10 cellular contexts compared by ENCODE assay signal in genomic region chr20:52410746-52411317, GRCh38.
DNase-seq lines count a peak whose midpoint lies in the region; ATAC-seq and TF ChIP-seq lines count a peak whose summit lies in the region.
"Had no signal": no experiment of that assay in that cellular context is flagged by ENCODE, and none has a peak within 500 bp of the region (broad histone marks: within the 10 kb centered on the region; RNA-seq: fewer than 3 reads in every experiment).

No MANE protein-coding gene starts in this region.

- TF ChIP-seq CTCF in AG10803 (conservative IDR thresholded peaks at IDR 0.05; ENCODE audit: low read length): no peak
- TF ChIP-seq CTCF in NB4 (IDR thresholded peaks at IDR 0.05; ENCODE audit: low read depth, low read length): no peak

- CTCF ChIA-PET in activated naive CD4-positive, alpha-beta T cell treated with anti-CD3 and anti-CD28 coated beads, Interleukin-2, amount 10 ng/mL, durations not matched to agents 7 days and 5 days (lab: Charles Lee): interaction anchor here (1.3 to 1.4 kb wide), 3 partner anchors 30 to 98 kb away, joined by 3 to 7 read pairs (median 4); no protein-coding TSS in a partner anchor
- CTCF ChIA-PET in naive thymus-derived CD4-positive, alpha-beta T cell (lab: Charles Lee): interaction anchor here (0.6 to 3.4 kb wide), 8 partner anchors 10 to 805 kb away, joined by 3 to 23 read pairs (median 4); no protein-coding TSS in a partner anchor

- H3K9me3 ChIP-seq in naive thymus-derived CD4-positive, alpha-beta T cell (ENCODE audit: control insufficient read depth in 2 of 3, low read length in 3 of 3): no peaks in the 10 kb centered on the region
- H3K9me3 ChIP-seq in right cardiac atrium (ENCODE audit: control insufficient read depth, low read length): no peaks in the 10 kb centered on the region
- H3K9me3 ChIP-seq: BE2C had no signal

- H3K4me3 Mint-ChIP-seq in activated naive CD4-positive, alpha-beta T cell treated with anti-CD3 and anti-CD28 coated beads, Interleukin-2, amount 10 ng/mL, durations not matched to agents 7 days and 5 days: peak overlapping the region; percentile 62
- peak overlapping the region; percentile 63 to 87 (median 82) for H3K4me3 Mint-ChIP-seq in naive thymus-derived CD4-positive, alpha-beta T cell

- WGBS in right cardiac atrium: 62% methylated on average over 12 of the region's 12 CpGs

- H3K9me3 Mint-ChIP-seq in activated naive CD4-positive, alpha-beta T cell treated with anti-CD3 and anti-CD28 coated beads, Interleukin-2, amount 10 ng/mL, durations not matched to agents 7 days and 5 days: peaks cover 21% of the 10 kb centered on the region
- H3K9me3 Mint-ChIP-seq in naive thymus-derived CD4-positive, alpha-beta T cell: peaks cover 0 to 37% (median 15%) of the 10 kb centered on the region in 11 donors

- intact Hi-C loops in naive thymus-derived CD4-positive, alpha-beta T cell (cut with micrococcal nuclease): loop anchor here (1.0 to 2.0 kb wide), 13 partner anchors 12 to 1183 kb away; partner anchors contain the start of genes TSHZ2 (in 1 of the 2) and ZFP64 (in 1 of the 2)
- intact Hi-C loops in right cardiac atrium (cut with DNase I): no loop called here

- H3K27me3 Mint-ChIP-seq in activated naive CD4-positive, alpha-beta T cell treated with anti-CD3 and anti-CD28 coated beads, Interleukin-2, amount 10 ng/mL, durations not matched to agents 7 days and 5 days: no peaks in the 10 kb centered on the region
- no peaks in the 10 kb centered on the region for H3K27me3 Mint-ChIP-seq in naive thymus-derived CD4-positive, alpha-beta T cell

- H3K4me3 ChIP-seq in AG10803 (ENCODE audit: low read length) (no peak overlapping the region), NB4 (ENCODE audit: low read depth, low read length) (no peak overlapping the region), right cardiac atrium (ENCODE audit: low read length) (no peak overlapping the region)
- H3K4me3 ChIP-seq in naive thymus-derived CD4-positive, alpha-beta T cell (ENCODE audit: low read length): peak overlapping the region; percentile 30

- no peaks in the 10 kb centered on the region for H3K27me3 ChIP-seq in naive thymus-derived CD4-positive, alpha-beta T cell (ENCODE audit: control insufficient read depth in 2 of 2, insufficient read depth in 2 of 2, low read length in 2 of 2)
- no peaks in the 10 kb centered on the region for H3K27me3 ChIP-seq in right cardiac atrium (ENCODE audit: control insufficient read depth, insufficient read depth)
- H3K27me3 ChIP-seq: BE2C had no signal

- TF ChIP-seq POLR2A in NB4 (IDR thresholded peaks at IDR 0.05; ENCODE audit: extremely low read depth, insufficient read length): no peak

- peaks cover 26% of the 10 kb centered on the region for H3K36me3 Mint-ChIP-seq in activated naive CD4-positive, alpha-beta T cell treated with anti-CD3 and anti-CD28 coated beads, Interleukin-2, amount 10 ng/mL, durations not matched to agents 7 days and 5 days
- peaks cover 4 to 13% (median 10%) of the 10 kb centered on the region in 5 donors for H3K36me3 Mint-ChIP-seq in naive thymus-derived CD4-positive, alpha-beta T cell

- peak overlapping the region; percentile 94 for H3K27ac ChIP-seq in naive thymus-derived CD4-positive, alpha-beta T cell (ENCODE audit: low read depth, low read length)
- H3K27ac ChIP-seq in right cardiac atrium (ENCODE audit: low read length): no peak overlapping the region

- POLR2A ChIA-PET in naive thymus-derived CD4-positive, alpha-beta T cell (lab: Charles Lee): interaction anchor here (0.5 to 6.1 kb wide), 18 partner anchors 11 to 800 kb away, joined by 3 to 85 read pairs (median 4); partner anchors contain the start of gene ZFP64

- H3K36me3 ChIP-seq in naive thymus-derived CD4-positive, alpha-beta T cell (ENCODE audit: control insufficient read depth in 2 of 3, insufficient read depth in 3 of 3, low read length in 3 of 3): no peaks in the 10 kb centered on the region
- H3K36me3 ChIP-seq: BE2C had no signal

- peaks cover 66% of the 10 kb centered on the region for H3K4me1 Mint-ChIP-seq in activated naive CD4-positive, alpha-beta T cell treated with anti-CD3 and anti-CD28 coated beads, Interleukin-2, amount 10 ng/mL, durations not matched to agents 7 days and 5 days
- H3K4me1 Mint-ChIP-seq in naive thymus-derived CD4-positive, alpha-beta T cell: peaks cover 33 to 84% (median 71%) of the 10 kb centered on the region in 7 donors

- peaks cover 62 to 67% of the 10 kb centered on the region in 2 donors for H3K4me1 ChIP-seq in naive thymus-derived CD4-positive, alpha-beta T cell (ENCODE audit: control insufficient read depth in 2 of 2, insufficient read depth in 2 of 2, low read length in 2 of 2)
- H3K4me1 ChIP-seq in right cardiac atrium (ENCODE audit: control insufficient read depth, insufficient read depth, low read length): no peaks in the 10 kb centered on the region
- H3K4me1 ChIP-seq: BE2C had no signal

- H3K27ac Mint-ChIP-seq in activated naive CD4-positive, alpha-beta T cell treated with anti-CD3 and anti-CD28 coated beads, Interleukin-2, amount 10 ng/mL, durations not matched to agents 7 days and 5 days: peak overlapping the region; percentile 97
- peak overlapping the region; percentile 94 to 100 (median 99) for H3K27ac Mint-ChIP-seq in naive thymus-derived CD4-positive, alpha-beta T cell

- DNase-seq in AG10803 (ENCODE audit: low read depth) (peak; percentile 74), NB4 (ENCODE audit: low read depth) (peak; percentile 16), right cardiac atrium (no peak), HUDEP-2 (lab: John Stamatoyannopoulos, UW; ENCODE audit: unreplicated experiment in 76 of 76) (no peak), NCI-H2196 treated with DMSO at 0.1 percent for 48 hours (lab: John Stamatoyannopoulos, UW; ENCODE audit: unreplicated experiment) (no peak)
- no peak for DNase-seq in activated naive CD4-positive, alpha-beta T cell treated with anti-CD3 and anti-CD28 coated beads, Interleukin-2, amount 10 ng/mL, durations not matched to agents 7 days and 5 days
- DNase-seq in naive thymus-derived CD4-positive, alpha-beta T cell: peak in 1 of 9 donors; percentile 15
- DNase-seq: BE2C, left colon had no signal

- ATAC-seq in naive thymus-derived CD4-positive, alpha-beta T cell: no peak
- ATAC-seq in right cardiac atrium: no peak
- no peak for ATAC-seq in HG03159 (IDR thresholded peaks at IDR 0.05; ENCODE audit: unreplicated experiment)
- ATAC-seq: left colon had no signal

Comparison
In these comparisons a context has a peak if more than half of its experiments do, and no peak if none do; other contexts are left out.
1. DNase-seq: peak in AG10803 (single experiment) and NB4 (single experiment); none in activated naive CD4-positive, alpha-beta T cell treated with anti-CD3 and anti-CD28 coated beads, Interleukin-2, amount 10 ng/mL, durations not matched to agents 7 days and 5 days (single experiment), right cardiac atrium (0 of 3), HUDEP-2 (0 of 76) and NCI-H2196 treated with DMSO at 0.1 percent for 48 hours (single experiment).
2. intact Hi-C loops: an anchor here in naive thymus-derived CD4-positive, alpha-beta T cell (1.0 to 2.0 kb wide); none called in right cardiac atrium.